25 cellular contexts compared by ENCODE assay signal in the genomic region with DNA sequence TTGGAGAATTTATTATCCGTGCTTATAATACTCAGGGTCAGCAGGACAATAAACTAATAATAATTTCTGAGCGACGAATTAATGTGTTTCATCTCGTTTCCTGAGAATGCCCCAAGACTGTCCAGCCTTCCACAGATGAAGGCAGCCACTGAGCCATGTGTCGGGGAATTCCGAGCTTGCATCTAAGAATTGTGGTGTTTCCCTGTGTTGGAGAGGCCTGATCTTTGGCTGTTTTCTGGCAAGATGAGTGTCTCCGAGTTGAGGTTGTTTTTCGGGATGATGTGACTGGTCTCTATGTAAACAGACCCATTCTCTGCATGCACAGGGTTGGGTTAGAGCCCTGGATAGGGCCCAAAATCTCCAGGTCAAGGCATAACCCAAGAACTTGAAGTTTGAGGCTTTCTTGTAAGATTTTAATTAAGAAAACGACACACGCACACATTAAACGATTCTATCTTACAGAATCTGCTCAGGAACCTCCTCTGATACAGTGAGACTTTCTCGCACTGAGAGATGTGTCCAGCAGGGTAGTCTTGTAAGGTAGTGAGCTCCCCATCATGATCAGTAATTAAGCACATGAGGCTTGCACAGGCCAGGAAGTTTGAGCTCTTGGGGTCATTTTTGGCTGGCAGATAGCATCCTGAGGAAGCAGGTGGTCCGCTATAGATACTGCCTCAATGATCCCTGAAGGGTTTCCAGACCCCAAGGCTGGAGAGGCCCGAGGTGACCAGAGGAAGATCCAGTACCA. TPM values are rescaled to one million over a fixed set of nuclear protein-coding genes. Genes with fewer than 3 reads are reported as not detected.
"Had no signal": no experiment of that assay in that cellular context is flagged by ENCODE, and none has a peak within 500 bp of the region (broad histone marks: within the 10 kb centered on the region; RNA-seq: fewer than 3 reads in every experiment).

No MANE protein-coding gene starts in this region.

- H2AFZ ChIP-seq: neural progenitor cell had no signal

- H3K9me3 ChIP-seq: prostate gland, right atrium auricular region, thoracic aorta, tibial nerve, upper lobe of left lung, uterus had no signal

- H3K4me3 ChIP-seq: coronary artery, neural progenitor cell, prostate gland, right atrium auricular region, thoracic aorta, tibial nerve, upper lobe of left lung, uterus had no signal

- H3K4me1 ChIP-seq: prostate gland, uterus had no signal

- H3K4me2 ChIP-seq: neural progenitor cell had no signal

- H3K27me3 ChIP-seq: right atrium auricular region, tibial nerve, upper lobe of left lung, uterus had no signal

- ATAC-seq: effector memory CD8-positive, alpha-beta T cell; esophagus mucosa; left lobe of liver; naive thymus-derived CD4-positive, alpha-beta T cell; sciatic nerve; stimulated activated memory B cell treated with anti-CD40 and anti-IgM and Interleukin-4, amounts not matched to agents 10 μg/mL and 1 μg/mL and 100 μg/mL, for 72 hours; stimulated activated naive CD8-positive, alpha-beta T cell treated with anti-CD3 and anti-CD28 coated beads, Interleukin-15, Interleukin-2, amounts not matched to agents 100 U/mL and 50 U/mL, for 24 hours had no signal

- DNase-seq: effector memory CD8-positive, alpha-beta T cell; foreskin melanocyte; glutamatergic neuron; hypothalamus; immature natural killer cell; mesenchymal stem cell; naive thymus-derived CD4-positive, alpha-beta T cell; nucleus accumbens; stimulated activated CD4-positive, alpha-beta T cell treated with anti-CD3 and anti-CD28 coated beads, Interleukin-4, amount 100 ng/mL, for 4 hours; stimulated activated naive CD8-positive, alpha-beta T cell treated with anti-CD3 and anti-CD28 coated beads, Interleukin-15, Interleukin-2, amounts not matched to agents 100 U/mL and 50 U/mL, for 24 hours; upper lobe of left lung; uterus had no signal

- H3K36me3 ChIP-seq: neural progenitor cell, prostate gland, right atrium auricular region, thoracic aorta, tibial nerve, upper lobe of left lung, uterus had no signal

- H3K9ac ChIP-seq: neural progenitor cell had no signal

- H3K27ac ChIP-seq: coronary artery, epithelial cell of prostate, neural progenitor cell, prostate gland, right atrium auricular region, thoracic aorta, tibial nerve, uterus had no signal

RNA-seq across cellular contexts. Expression of a gene that starts 14.4 kb away (rescaled TPM):
- total RNA-seq: osteocyte had no signal
- polyA plus RNA-seq: immature natural killer cell; keratinocyte; naive thymus-derived CD4-positive, alpha-beta T cell had no signal
